ENCODE assay signal across 29 cellular contexts in genomic region chr1:214022229-214022791, GRCh38. TPM values are rescaled to one million over a fixed set of nuclear protein-coding genes. Genes with fewer than 3 reads are reported as not detected.
DNase-seq lines count a peak whose midpoint lies in the region; ATAC-seq, FAIRE-seq and TF ChIP-seq lines count a peak whose summit lies in the region.
"Had no signal": no experiment of that assay in that cellular context is flagged by ENCODE, and none has a peak within 500 bp of the region (broad histone marks: within the 10 kb centered on the region; RNA-seq: fewer than 3 reads in every experiment).

No MANE protein-coding gene starts in this region.

- H3K4me2 ChIP-seq in MM.1S (ENCODE audit: low read depth, low read length): no peak overlapping the region

- H3K27me3 Mint-ChIP-seq in naive thymus-derived CD4-positive, alpha-beta T cell: peaks cover 0 to 13% (median 8%) of the 10 kb centered on the region in 5 donors
- H3K27me3 Mint-ChIP-seq: activated B cell treated with CpG ODN at 0.5 μM for 24 hours had no signal

- no peak overlapping the region for H3K9ac ChIP-seq in MM.1S (ENCODE audit: low read length)
- H3K9ac ChIP-seq: parathyroid adenoma had no signal

- H3K9me2 ChIP-seq in MM.1S (replicated peaks; ENCODE audit: insufficient read depth, low read length): no peaks in the 10 kb centered on the region

- 0 out of 2 replicates have a peak, but pooled peaks cover 4% of the 10 kb centered on the region for H3K4me1 ChIP-seq in MM.1S (ENCODE audit: low read length)
- H3K4me1 ChIP-seq in naive thymus-derived CD4-positive, alpha-beta T cell (ENCODE audit: control insufficient read depth in 2 of 2, insufficient read depth in 2 of 2, low read length in 2 of 2): no peaks in the 10 kb centered on the region
- H3K4me1 ChIP-seq: breast epithelium, parathyroid adenoma, vagina had no signal

- no peak for FAIRE-seq in frontal cortex (lab: Jason Lieb, UNC)
- FAIRE-seq: endothelial cell of umbilical vein had no signal

- intact Hi-C loops in naive thymus-derived CD4-positive, alpha-beta T cell (cut with micrococcal nuclease): no loop called here

- CTCF ChIA-PET in naive thymus-derived CD4-positive, alpha-beta T cell (lab: Charles Lee): no interaction called here

- no peaks in the 10 kb centered on the region for H3K79me2 ChIP-seq in MM.1S (ENCODE audit: low read length)
- H3K79me2 ChIP-seq: parathyroid adenoma had no signal

- H3K9me3 Mint-ChIP-seq in naive thymus-derived CD4-positive, alpha-beta T cell: peaks cover 0 to 1% (median 0%) of the 10 kb centered on the region in 11 donors
- H3K9me3 Mint-ChIP-seq: activated CD4-positive, alpha-beta T cell treated with anti-CD3 and anti-CD28 coated beads, Interleukin-2, amount 10 ng/mL, durations not matched to agents 7 days and 5 days; neural crest cell; stimulated activated naive CD8-positive, alpha-beta T cell treated with anti-CD3 and anti-CD28 coated beads, Interleukin-15, Interleukin-2, amounts not matched to agents 100 ng/mL and 50 ng/mL, for 24 hours had no signal

- POLR2A ChIA-PET in naive thymus-derived CD4-positive, alpha-beta T cell (lab: Charles Lee): no interaction called here

- H3K4me1 Mint-ChIP-seq in naive thymus-derived CD4-positive, alpha-beta T cell: peaks cover 0 to 27% (median 18%) of the 10 kb centered on the region in 7 donors
- H3K4me1 Mint-ChIP-seq: activated B cell treated with CpG ODN at 0.5 μM for 24 hours, immature natural killer cell had no signal

- H3K4me3 ChIP-seq in MM.1S (ENCODE audit: low read length): no peak overlapping the region
- H3K4me3 ChIP-seq in naive thymus-derived CD4-positive, alpha-beta T cell (ENCODE audit: low read length): no peak overlapping the region
- H3K4me3 ChIP-seq: breast epithelium, gastrocnemius medialis, vagina had no signal

- ATAC-seq in naive thymus-derived CD4-positive, alpha-beta T cell: no peak
- ATAC-seq: gastrocnemius medialis, left colon, right cardiac atrium had no signal

- H3K36me3 Mint-ChIP-seq in naive thymus-derived CD4-positive, alpha-beta T cell: no peaks in the 10 kb centered on the region
- H3K36me3 Mint-ChIP-seq: activated naive CD8-positive, alpha-beta T cell; immature natural killer cell had no signal

- TF ChIP-seq CTCF in MM.1S (IDR thresholded peaks at IDR 0.05; ENCODE audit: low read length): no peak

- H2AFZ ChIP-seq in MM.1S (ENCODE audit: low read length): no peak overlapping the region
- H2AFZ ChIP-seq: parathyroid adenoma had no signal

- H3K27me3 ChIP-seq in MM.1S (replicated peaks; ENCODE audit: insufficient read depth, low read length): no peaks in the 10 kb centered on the region
- no peaks in the 10 kb centered on the region for H3K27me3 ChIP-seq in naive thymus-derived CD4-positive, alpha-beta T cell (ENCODE audit: control insufficient read depth in 2 of 2, insufficient read depth in 2 of 2, low read length in 2 of 2)
- H3K27me3 ChIP-seq: breast epithelium, gastrocnemius medialis, vagina had no signal

- H3K27ac ChIP-seq in MM.1S (ENCODE audit: low read length): no peak overlapping the region
- no peak overlapping the region for H3K27ac ChIP-seq in naive thymus-derived CD4-positive, alpha-beta T cell (ENCODE audit: low read depth, low read length)
- H3K27ac ChIP-seq: breast epithelium, parathyroid adenoma, vagina had no signal

- H3K9me3 ChIP-seq in MM.1S (replicated peaks; ENCODE audit: insufficient read depth, low read length): no peaks in the 10 kb centered on the region
- H3K9me3 ChIP-seq in naive thymus-derived CD4-positive, alpha-beta T cell (ENCODE audit: control insufficient read depth in 2 of 3, low read length in 3 of 3): no peaks in the 10 kb centered on the region
- H3K9me3 ChIP-seq: breast epithelium, gastrocnemius medialis, vagina had no signal

- no peaks in the 10 kb centered on the region for H3F3A ChIP-seq in MM.1S (ENCODE audit: insufficient read depth, low read length)

- H3K27ac Mint-ChIP-seq in naive thymus-derived CD4-positive, alpha-beta T cell: no peak overlapping the region
- H3K27ac Mint-ChIP-seq: activated B cell treated with CpG ODN at 0.5 μM for 24 hours; activated CD4-positive, alpha-beta T cell treated with anti-CD3 and anti-CD28 coated beads, Interleukin-2, amount 10 ng/mL, durations not matched to agents 7 days and 5 days; activated naive CD8-positive, alpha-beta T cell; immature natural killer cell; stimulated activated naive CD8-positive, alpha-beta T cell treated with anti-CD3 and anti-CD28 coated beads, Interleukin-15, Interleukin-2, amounts not matched to agents 100 ng/mL and 50 ng/mL, for 24 hours had no signal

- H3K4me3 Mint-ChIP-seq in naive thymus-derived CD4-positive, alpha-beta T cell: no peak overlapping the region
- H3K4me3 Mint-ChIP-seq: activated B cell treated with CpG ODN at 0.5 μM for 24 hours; activated CD4-positive, alpha-beta T cell treated with anti-CD3 and anti-CD28 coated beads, Interleukin-2, amount 10 ng/mL, durations not matched to agents 7 days and 5 days; activated naive CD8-positive, alpha-beta T cell; immature natural killer cell; neural crest cell; stimulated activated naive CD8-positive, alpha-beta T cell treated with anti-CD3 and anti-CD28 coated beads, Interleukin-15, Interleukin-2, amounts not matched to agents 100 ng/mL and 50 ng/mL, for 24 hours had no signal

- no peaks in the 10 kb centered on the region for H3K36me3 ChIP-seq in MM.1S (replicated peaks; ENCODE audit: insufficient read depth, low read length)
- no peaks in the 10 kb centered on the region for H3K36me3 ChIP-seq in naive thymus-derived CD4-positive, alpha-beta T cell (ENCODE audit: control insufficient read depth in 2 of 3, insufficient read depth in 3 of 3, low read length in 3 of 3)
- H3K36me3 ChIP-seq: breast epithelium, gastrocnemius medialis, vagina had no signal

- DNase-seq in COR-L47 (lab: John Stamatoyannopoulos, UW) (peak; percentile 33), DMS153 treated with DMSO at 0.1 percent for 48 hours (lab: John Stamatoyannopoulos, UW; ENCODE audit: unreplicated experiment) (peak; percentile 83), NCI-H748 (lab: John Stamatoyannopoulos, UW; ENCODE audit: unreplicated experiment) (peak; percentile 89), globus pallidus (ENCODE audit: low spot score) (peak; percentile 31), frontal cortex (ENCODE audit: low spot score in 2 of 2) (no peak), MM.1S (no peak)
- DNase-seq in naive thymus-derived CD4-positive, alpha-beta T cell: no peak
- DNase-seq: activated B cell treated with CpG ODN at 0.5 μM for 24 hours; activated CD4-positive, alpha-beta T cell treated with anti-CD3 and anti-CD28 coated beads, Interleukin-2, amount 10 ng/mL, durations not matched to agents 7 days and 5 days; activated effector memory CD4-positive, alpha-beta T cell treated with Interleukin-2 at 50 U/mL for 16 hours; activated T-cell treated with anti-CD3 and anti-CD28 coated beads, Interleukin-2, amount 50 U/mL, for 1 hour; gastrocnemius medialis; H7; immature natural killer cell; KG1; left colon; mesenchymal stem cell; NCI-H526 treated with DMSO at 0.1 percent for 48 hours; stimulated activated CD8-positive, alpha-beta memory T cell treated with anti-CD3 and anti-CD28 coated beads, Interleukin-4, amount 100 ng/mL, for 48 hours had no signal

- H4K20me1 ChIP-seq in MM.1S (ENCODE audit: insufficient read depth, low read length): no peaks in the 10 kb centered on the region

RNA-seq across cellular contexts. Expression of gene PROX1, which starts 34.5 kb away (rescaled TPM):
- total RNA-seq in frontal cortex: 6.5 TPM
- not detected for total RNA-seq in naive thymus-derived CD4-positive, alpha-beta T cell
- not detected for polyA plus RNA-seq in naive thymus-derived CD4-positive, alpha-beta T cell
- total RNA-seq: G401; T-helper 1 cell treated with Interleukin-12 subunit alpha and Interleukin-12 subunit beta and Interleukin-4 antibody, amounts not matched to agents 30 ng/mL and 1 ng/mL, for 36 hours had no signal
- polyA plus RNA-seq: immature natural killer cell had no signal

Comparison
In these comparisons a context has a peak if more than half of its experiments do, and no peak if none do; other contexts are left out.
1. DNase-seq: peak in COR-L47 (single experiment), DMS153 treated with DMSO at 0.1 percent for 48 hours (single experiment), NCI-H748 (single experiment) and globus pallidus (single experiment); none in frontal cortex (0 of 2), MM.1S (single experiment) and naive thymus-derived CD4-positive, alpha-beta T cell (0 of 9).